Comparison of ENCODE assay signal across 8 cellular contexts in genomic region chr3:88151358-88151757, GRCh38. TPM values are rescaled to one million over a fixed set of nuclear protein-coding genes. Genes with fewer than 3 reads are reported as not detected.
A peak's percentile ranks its signal among the peaks of the same experiment; 100 is the strongest.
DNase-seq lines count a peak whose midpoint lies in the region; ATAC-seq and TF ChIP-seq lines count a peak whose summit lies in the region.

No MANE protein-coding gene starts in this region.

- no peaks in the 10 kb centered on the region for H3K9me3 Mint-ChIP-seq in activated T-helper 17 cell treated with anti-CD3 and anti-CD28 coated beads, Interleukin-2, amount 50 U/mL, for 72 hours
- H3K9me3 Mint-ChIP-seq in immature natural killer cell = no peaks in the 10 kb centered on the region

- no peak for DNase-seq in heart right ventricle
- DNase-seq in Right ventricle myocardium superior = no peak
- DNase-seq in immature natural killer cell = no peak
- no peak for DNase-seq in upper lobe of left lung
- DNase-seq in activated CD8-positive, alpha-beta memory T cell treated with anti-CD3 and anti-CD28 coated beads, Interleukin-2, amount 50 U/mL, for 48 hours = no peak
- no peak for DNase-seq in NCI-H2029 treated with DMSO at 0.1 percent for 48 hours (lab: John Stamatoyannopoulos, UW)

- intact Hi-C loops in heart right ventricle (cut with DNase I) = loop anchor here in 1 of 10 donors (5.0 kb wide), 1 partner anchor 94 kb away; the partner anchor contains the start of genes CGGBP1 and ZNF654
- intact Hi-C loops in Right ventricle myocardium superior (cut with DNase I) = no loop called here

- no peak for TF ChIP-seq POLR2A in upper lobe of left lung (IDR thresholded peaks at IDR 0.05)

- H3K9me3 ChIP-seq in heart right ventricle (no peaks in the 10 kb centered on the region), upper lobe of left lung (no peaks in the 10 kb centered on the region)

- peaks cover 0 to 35% (median 26%) of the 10 kb centered on the region in 9 donors for H3K36me3 ChIP-seq in heart right ventricle
- peaks cover 5 to 32% (median 11%) of the 10 kb centered on the region in 4 donors for H3K36me3 ChIP-seq in upper lobe of left lung

- peak overlapping the region; percentile 92 for H3K4me3 Mint-ChIP-seq in activated T-helper 17 cell treated with anti-CD3 and anti-CD28 coated beads, Interleukin-2, amount 50 U/mL, for 72 hours
- peak overlapping the region; percentile 53 to 99 (median 69) for H3K4me3 Mint-ChIP-seq in immature natural killer cell

- TF ChIP-seq CTCF in heart right ventricle (IDR thresholded peaks at IDR 0.05) (no peak), upper lobe of left lung (IDR thresholded peaks at IDR 0.05) (no peak)

- peaks cover 25% of the 10 kb centered on the region for H3K4me1 Mint-ChIP-seq in activated T-helper 17 cell treated with anti-CD3 and anti-CD28 coated beads, Interleukin-2, amount 50 U/mL, for 72 hours
- peaks cover 37 to 51% of the 10 kb centered on the region in 2 donors for H3K4me1 Mint-ChIP-seq in immature natural killer cell

- H3K36me3 Mint-ChIP-seq in activated T-helper 17 cell treated with anti-CD3 and anti-CD28 coated beads, Interleukin-2, amount 50 U/mL, for 72 hours (ENCODE audit: low read depth) = peaks cover 55% of the 10 kb centered on the region
- peaks cover 0 to 15% (median 9%) of the 10 kb centered on the region in 3 donors for H3K36me3 Mint-ChIP-seq in immature natural killer cell

- H3K4me1 ChIP-seq in heart right ventricle = peaks cover 0 to 44% (median 24%) of the 10 kb centered on the region in 9 donors
- H3K4me1 ChIP-seq in upper lobe of left lung = peaks cover 18 to 41% (median 23%) of the 10 kb centered on the region in 4 donors

- TF ChIP-seq EP300 in upper lobe of left lung (IDR thresholded peaks at IDR 0.05) = no peak

- H3K27me3 ChIP-seq in heart right ventricle (no peaks in the 10 kb centered on the region), upper lobe of left lung (no peaks in the 10 kb centered on the region)

- H3K4me3 ChIP-seq in heart right ventricle = peak overlapping the region in 8 of 10 donors; percentile 69 to 89 (median 84)
- peak overlapping the region in 3 of 4 donors; percentile 69 to 78 (median 77) for H3K4me3 ChIP-seq in upper lobe of left lung

- H3K27ac ChIP-seq in heart right ventricle = peak overlapping the region in 3 of 10 donors; percentile 94 to 96 (median 95)
- H3K27ac ChIP-seq in upper lobe of left lung = peak overlapping the region in 1 of 4 donors; percentile 96

- ATAC-seq in heart right ventricle = no peak
- no peak for ATAC-seq in Right ventricle myocardium superior (ENCODE audit: poor library complexity)
- ATAC-seq in activated T-helper 17 cell treated with anti-CD3 and anti-CD28 coated beads, Interleukin-2, amount 50 U/mL, for 72 hours (replicated peaks) = peak; percentile 19
- no peak for ATAC-seq in upper lobe of left lung (ENCODE audit: low FRiP score in 2 of 2)
- ATAC-seq in HG03097 (IDR thresholded peaks at IDR 0.05; ENCODE audit: low FRiP score, unreplicated experiment) = no peak

- 44 to 52% methylated on average over 4 of the region's 4 CpGs for WGBS in heart right ventricle, 2 donors
- 41 to 42% methylated on average over 4 of the region's 4 CpGs for WGBS in upper lobe of left lung, 2 donors

- H3K27ac Mint-ChIP-seq in activated T-helper 17 cell treated with anti-CD3 and anti-CD28 coated beads, Interleukin-2, amount 50 U/mL, for 72 hours = peak overlapping the region; percentile 95
- H3K27ac Mint-ChIP-seq in immature natural killer cell = peak overlapping the region; percentile 39 to 99 (median 96)

- no peaks in the 10 kb centered on the region for H3K27me3 Mint-ChIP-seq in activated T-helper 17 cell treated with anti-CD3 and anti-CD28 coated beads, Interleukin-2, amount 50 U/mL, for 72 hours
- H3K27me3 Mint-ChIP-seq in immature natural killer cell (ENCODE audit: low read depth in 3 of 3) = peaks cover 0 to 11% (median 8%) of the 10 kb centered on the region in 3 donors

RNA-seq across cellular contexts. Expression of gene C3orf38, which starts 1.6 kb away (rescaled TPM):
- total RNA-seq in heart right ventricle = 10 to 100 TPM; 10.6 to 18.2 (median 13.5) TPM
- 1 to 10 TPM; 4.5 to 4.8 TPM for polyA plus RNA-seq in heart right ventricle
- 12.8 TPM for total RNA-seq in Right ventricle myocardium superior
- 10 to 100 TPM; 29.6 to 33.3 TPM for total RNA-seq in activated T-helper 17 cell treated with anti-CD3 and anti-CD28 coated beads, Interleukin-2, amount 50 U/mL, for 72 hours
- 10 to 100 TPM; 29.6 to 36.8 (median 30.2) TPM for polyA plus RNA-seq in immature natural killer cell
- 10 to 100 TPM; 10.1 to 28.9 (median 20.4) TPM for total RNA-seq in upper lobe of left lung
